11 cellular contexts compared by ENCODE assay signal in the genomic region with DNA sequence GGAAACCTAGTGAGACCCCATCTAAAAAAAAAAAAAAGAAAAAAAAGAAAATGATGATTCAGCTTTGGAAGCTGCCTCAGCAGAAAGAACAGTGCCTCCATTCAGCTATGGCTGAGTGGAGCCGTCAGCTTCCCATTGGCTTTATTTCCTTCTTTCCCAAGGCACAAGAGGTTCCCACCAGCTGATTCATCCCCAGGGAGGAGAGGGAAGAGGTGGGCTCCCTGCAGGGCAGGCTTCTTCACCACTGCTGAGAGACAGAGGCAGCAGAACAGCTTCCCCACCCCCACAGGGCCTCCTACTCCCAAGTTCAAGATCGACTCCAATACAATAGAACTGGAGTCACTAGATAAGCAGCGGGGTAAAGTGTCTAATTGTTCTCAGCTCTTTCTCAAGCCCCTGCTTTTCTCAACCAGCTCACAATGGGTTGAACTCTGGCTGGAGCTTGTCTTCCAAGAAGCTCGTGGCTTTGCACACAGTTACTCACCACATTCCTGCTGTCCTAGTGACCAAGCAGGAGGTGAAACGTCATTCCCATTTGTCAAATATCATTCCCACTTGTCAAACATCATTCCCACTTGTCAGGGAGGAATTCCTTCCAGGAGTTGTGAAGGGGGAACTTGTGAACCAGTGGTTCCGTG. TPM values are rescaled to one million over a fixed set of nuclear protein-coding genes. Genes with fewer than 3 reads are reported as not detected.
DNase-seq lines count a peak whose midpoint lies in the region; ATAC-seq, FAIRE-seq and TF ChIP-seq lines count a peak whose summit lies in the region.
"Had no signal": no experiment of that assay in that cellular context is flagged by ENCODE, and none has a peak within 500 bp of the region (broad histone marks: within the 10 kb centered on the region; RNA-seq: fewer than 3 reads in every experiment).

No MANE protein-coding gene starts in this region.

- H3K9ac ChIP-seq in mesendoderm (ENCODE audit: low read length) = no peak overlapping the region
- H3K9ac ChIP-seq in HepG2 (ENCODE audit: insufficient read depth, low read depth, low read length) = no peak overlapping the region

- intact Hi-C loops in HepG2 (cut with micrococcal nuclease; ENCODE audit: unreplicated experiment) = no loop called here

- H3K79me1 ChIP-seq in mesendoderm (ENCODE audit: low read length) = no peaks in the 10 kb centered on the region

- DNase-seq in Ammon's horn (ENCODE audit: low spot score) (peak; percentile 41), MG63 (peak; percentile 21), caudate nucleus (lab: John Stamatoyannopoulos, UW) (peak in 50 of 61 donors; percentile 5 to 94 (median 49)), mesendoderm (peak; percentile 70), NCI-H69 (lab: John Stamatoyannopoulos, UW) (no peak), HepG2 (ENCODE audit: low spot score) (no peak), NCI-H1694 treated with DMSO at 0.1 percent for 48 hours (lab: John Stamatoyannopoulos, UW) (no peak), GM19239 (ENCODE audit: insufficient read length, low spot score) (no peak)
- DNase-seq: activated naive CD8-positive, alpha-beta T cell treated with anti-CD3 and anti-CD28 coated beads, Interleukin-2, amount 10 ng/mL, durations not matched to agents 7 days and 5 days; NCI-H2081 had no signal

- in situ Hi-C loops in HepG2 (cut with HindIII; ENCODE audit: extremely low pct_ligation_motif_present, low pct_unique_long_range_greater_than_20kb) = no loop called here

- POLR2A ChIA-PET in HepG2 (lab: Yijun Ruan, JAX) = no interaction called here

- H2BK15ac ChIP-seq in mesendoderm (replicated peaks; ENCODE audit: low read depth) = no peak overlapping the region

- H3K36me3 ChIP-seq in MG63 (no peaks in the 10 kb centered on the region), mesendoderm (ENCODE audit: control insufficient read depth, insufficient read depth, low read length) (no peaks in the 10 kb centered on the region), HepG2 (replicated peaks in 1 of 2; ENCODE audit: control insufficient read depth in 1 of 2, insufficient read depth in 2 of 2, low read length in 2 of 2) (no peaks in the 10 kb centered on the region)

- H3K4ac ChIP-seq in mesendoderm (ENCODE audit: low read depth, low read length) = no peak overlapping the region

- CTCF ChIA-PET in HepG2 (lab: Yijun Ruan, JAX; ENCODE audit: low intra/inter-chr PET ratio, low total read pairs) = no interaction called here

- no peak for TF ChIP-seq CTCF in HepG2 (CRISPR knock-in tag; IDR thresholded peaks at IDR 0.05)

- no peak overlapping the region for H3K4me3 ChIP-seq in MG63
- no peak overlapping the region for H3K4me3 ChIP-seq in mesendoderm (ENCODE audit: low read length)
- H3K4me3 ChIP-seq in HepG2 (replicated peaks in 1 of 3; ENCODE audit: insufficient read depth in 1 of 3, low read depth in 2 of 3, low read length in 3 of 3) = no peak overlapping the region

- H3K27ac ChIP-seq in caudate nucleus (ENCODE audit: low read depth, low read length) (no peak overlapping the region), mesendoderm (ENCODE audit: low read depth, low read length) (no peak overlapping the region), HepG2 (ENCODE audit: extremely low read length, insufficient read depth, low read length) (no peak overlapping the region)

- FAIRE-seq in HepG2 (lab: Jason Lieb, UNC) (no peak), GM19239 (lab: Jason Lieb, UNC) (no peak)

- no peaks in the 10 kb centered on the region for H4K20me1 ChIP-seq in HepG2 (ENCODE audit: insufficient read depth, low read length)

- no peak for TF ChIP-seq RAD21 in HepG2 (CRISPR knock-in tag; IDR thresholded peaks at IDR 0.05)

- H2AK5ac ChIP-seq in mesendoderm (ENCODE audit: low read length) = no peak overlapping the region

- no peak overlapping the region for H4K5ac ChIP-seq in mesendoderm (ENCODE audit: low read length)

- H3K56ac ChIP-seq in mesendoderm (ENCODE audit: low read length) = no peak overlapping the region

- H3K23ac ChIP-seq in mesendoderm (ENCODE audit: low read length) = no peak overlapping the region

- ATAC-seq in HepG2 = no peak
- ATAC-seq: natural killer cell treated with Interleukin-12 subunit alpha and Interleukin-12 subunit beta and Interleukin-15 and Interleukin-18, amount 100 ng/mL, for 72 hours had no signal

- no peak for TF ChIP-seq EP300 in HepG2 (IDR thresholded peaks at IDR 0.05; ENCODE audit: low read depth in 2 of 2, low read length in 2 of 2)
- no peak for TF ChIP-seq EP300 in HepG2 (CRISPR knock-in tag; IDR thresholded peaks at IDR 0.05; ENCODE audit: borderline replicate concordance)

- H3K79me2 ChIP-seq in mesendoderm (ENCODE audit: control insufficient read depth, insufficient read depth, low read length) (no peaks in the 10 kb centered on the region), HepG2 (ENCODE audit: insufficient read depth, low read length) (no peaks in the 10 kb centered on the region)

- no peak overlapping the region for H4K8ac ChIP-seq in mesendoderm (ENCODE audit: low read depth, low read length)

- H2AFZ ChIP-seq in HepG2 (ENCODE audit: low read length) = no peak overlapping the region

- BruUV-seq in HepG2 (replicated peaks; lab: Mats Ljungman, UMichigan) = no TSS peak

- H3K27me3 ChIP-seq in MG63 (no peaks in the 10 kb centered on the region), mesendoderm (ENCODE audit: insufficient read depth, low read length, poor library complexity) (no peaks in the 10 kb centered on the region), HepG2 (ENCODE audit: control insufficient read depth in 1 of 2, insufficient read depth in 2 of 2, low read length in 2 of 2) (peaks cover 0 to 35% of the 10 kb centered on the region in 2 experiments; a peak in 4 of 5 replicates)

- H2BK5ac ChIP-seq in mesendoderm (ENCODE audit: low read length) = no peak overlapping the region

- H3K9me3 ChIP-seq in MG63 = no peaks in the 10 kb centered on the region
- no peaks in the 10 kb centered on the region for H3K9me3 ChIP-seq in HepG2 (ENCODE audit: low read length)

- H2BK120ac ChIP-seq in mesendoderm (ENCODE audit: low read depth, low read length) = no peak overlapping the region

- H3K4me2 ChIP-seq in mesendoderm (ENCODE audit: low read length) (no peak overlapping the region), HepG2 (ENCODE audit: low read depth, low read length) (no peak overlapping the region)

- TF ChIP-seq POLR2A in HepG2 (IDR thresholded peaks at IDR 0.05; ENCODE audit: insufficient read depth in 1 of 2, low read depth in 2 of 2, low read length in 2 of 2) = no peak

- H3K18ac ChIP-seq in mesendoderm (ENCODE audit: low read length) = no peak overlapping the region

- peaks cover 4% of the 10 kb centered on the region for H3K4me1 ChIP-seq in mesendoderm (ENCODE audit: control insufficient read depth, low read depth, low read length)
- H3K4me1 ChIP-seq in HepG2 (ENCODE audit: insufficient read depth, low read length) = no peaks in the 10 kb centered on the region

- WGBS in mesendoderm (ENCODE audit: extremely low coverage, insufficient coverage, low lambda C conversion rate) = no CpG with 5 or more reads among the region's 6 CpGs
- 17% methylated on average over 6 of the region's 6 CpGs for WGBS in HepG2 (ENCODE audit: low lambda C conversion rate)

TF ChIP-seq in HepG2, 621 proteins besides CTCF, POLR2A, EP300 and RAD21:
- TF ChIP-seq MAFK (conservative IDR thresholded peaks at IDR 0.05 in 1 of 2, IDR thresholded peaks at IDR 0.05 in 1 of 2; ENCODE audit: low read length in 2 of 2) = 0 out of 4 replicates have a peak, but pooled peaks of 1 of the 2 experiments have one; percentile 1
- TF ChIP-seq ZNF652 (CRISPR knock-in tag; IDR thresholded peaks at IDR 0.05; ENCODE audit: borderline replicate concordance, low read depth) = no peak
- TF ChIP-seq KAT7 (CRISPR knock-in tag; IDR thresholded peaks at IDR 0.05; ENCODE audit: borderline replicate concordance) = no peak

RNA-seq across cellular contexts. Expression of gene FHDC1, which starts 47.8 kb away (rescaled TPM):
- total RNA-seq in MG63 (2014; rRNA removed; shearing (Covaris generic); ENCODE audit: low replicate concordance) = 0.02 and 0.07 TPM in 2 replicates
- polyA plus RNA-seq in mesendoderm (2013, experiment 1 of 2) = 10.2 TPM
- polyA plus RNA-seq in mesendoderm (2013, experiment 2 of 2) = 10.5 TPM
- total RNA-seq in HepG2 (2016; rRNA removed; fragmentation: Illumina TruSeq; extraction: Trizol) = 0.03 and 0.07 TPM in 2 replicates
- not detected in 2 replicates for total RNA-seq in HepG2 (2016; cell fraction: cytosol; rRNA removed; fragmentation: Illumina TruSeq; extraction: Trizol; ENCODE audit: low read depth)
- 0.03 and 0.04 TPM in 2 replicates for total RNA-seq in HepG2 (2016; cell fraction: insoluble cytoplasmic fraction; rRNA removed; fragmentation: Illumina TruSeq; extraction: Trizol)
- total RNA-seq in HepG2 (2016; cell fraction: membrane; rRNA removed; fragmentation: Illumina TruSeq; extraction: Trizol) = 0.03 and 0.06 TPM in 2 replicates
- 0.12 and 0.19 TPM in 2 replicates for total RNA-seq in HepG2 (2016; cell fraction: nucleus; rRNA removed; fragmentation: Illumina TruSeq; extraction: Trizol)
- 0.15 and 0.21 TPM in 2 replicates for polyA plus RNA-seq in HepG2 (2011; rRNA removed)
- 0.04 and 0.06 TPM in 2 replicates for polyA plus RNA-seq in HepG2 (2011; cell fraction: cytosol; rRNA removed)
- 0.63 and 1.1 TPM in 2 replicates for polyA plus RNA-seq in HepG2 (2011; cell fraction: nucleus; rRNA removed)
- 0.13 and 0.61 TPM in 2 replicates for polyA plus RNA-seq in HepG2 (2012)
- not detected in 2 replicates for polyA plus RNA-seq in HepG2 (2016; cell fraction: cytosol; fragmentation: Illumina TruSeq; extraction: Trizol; ENCODE audit: low read depth)
- polyA plus RNA-seq in HepG2 (2016; cell fraction: insoluble cytoplasmic fraction; fragmentation: Illumina TruSeq; extraction: Trizol; ENCODE audit: low read depth) = 0.04 TPM in 1 of 2 replicates, not detected in the other
- polyA plus RNA-seq in HepG2 (2016; cell fraction: membrane; fragmentation: Illumina TruSeq; extraction: Trizol; ENCODE audit: low read depth) = 0.02 TPM in 1 of 2 replicates, not detected in the other
- 0.45 TPM in 2 replicates for polyA plus RNA-seq in HepG2 (2016; cell fraction: nucleus; fragmentation: Illumina TruSeq; extraction: Trizol; ENCODE audit: insufficient read depth, low read depth)
- polyA minus RNA-seq in HepG2 (2011; rRNA and poly(A)+ RNA removed; ENCODE audit: low replicate concordance) = 0.16 and 0.23 TPM in 2 replicates
- polyA minus RNA-seq in HepG2 (2011; cell fraction: cytosol; rRNA and poly(A)+ RNA removed) = not detected in 2 replicates
- polyA minus RNA-seq in HepG2 (2011; cell fraction: nucleus; rRNA and poly(A)+ RNA removed) = 0.13 and 0.25 TPM in 2 replicates

Comparison
In these comparisons a context has a peak if more than half of its experiments do, and no peak if none do; other contexts are left out.
1. DNase-seq: peak in Ammon's horn (single experiment), MG63 (single experiment), caudate nucleus (50 of 61) and mesendoderm (single experiment); none in NCI-H69 (single experiment), HepG2 (single experiment), NCI-H1694 treated with DMSO at 0.1 percent for 48 hours (single experiment) and GM19239 (single experiment).